Comparison of ENCODE assay signal across 27 cellular contexts in the genomic region with DNA sequence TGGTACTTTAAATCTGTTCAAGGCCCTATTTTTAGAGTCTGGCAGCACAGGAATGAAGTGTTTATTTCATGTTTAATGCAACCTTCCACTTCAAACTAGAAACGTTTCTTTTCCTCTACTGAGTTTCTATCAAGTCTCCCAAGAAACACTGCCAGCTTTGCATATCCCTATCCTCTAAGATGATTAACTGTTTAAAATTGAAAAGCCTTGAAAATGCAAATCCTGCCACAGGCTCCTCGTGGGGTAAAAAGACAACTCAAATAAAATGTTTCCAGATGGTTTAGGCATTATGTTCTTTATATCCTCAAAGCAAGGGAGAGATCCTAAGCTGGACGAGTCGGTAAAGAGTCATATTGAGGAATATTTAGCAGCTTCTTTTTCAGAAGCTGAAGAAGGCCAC.
DNase-seq lines count a peak whose midpoint lies in the region; TF ChIP-seq lines count a peak whose summit lies in the region.
"Had no signal": no experiment of that assay in that cellular context is flagged by ENCODE, and none has a peak within 500 bp of the region (broad histone marks: within the 10 kb centered on the region; RNA-seq: fewer than 3 reads in every experiment).

No MANE protein-coding gene starts in this region.

- no peaks in the 10 kb centered on the region for H3K36me3 Mint-ChIP-seq in nephron (ENCODE audit: low read depth)
- H3K36me3 Mint-ChIP-seq in Calu3 (ENCODE audit: insufficient read depth, unreplicated experiment), result no peaks in the 10 kb centered on the region
- H3K36me3 Mint-ChIP-seq: activated naive CD8-positive, alpha-beta T cell treated with anti-CD3 and anti-CD28 coated beads, Interleukin-2, amount 10 ng/mL, durations not matched to agents 7 days and 5 days; stimulated activated naive B cell treated with anti-CD40 and anti-IgM and Interleukin-4, amounts not matched to agents 10 μg/mL and 1 μg/mL and 100 μg/mL, for 72 hours had no signal

- H3K4me1 ChIP-seq in tibial artery, result peaks cover 0 to 33% (median 9%) of the 10 kb centered on the region in 4 donors
- H3K4me1 ChIP-seq: lower lobe of right lung, right lobe of liver, testis, vagina had no signal

- DNase-seq in NCI-H82 (lab: John Stamatoyannopoulos, UW), result peak; percentile 39
- DNase-seq in NCI-H82 treated with DMSO at 0.1 percent for 48 hours (lab: John Stamatoyannopoulos, UW; ENCODE audit: unreplicated experiment), result no peak
- peak; percentile 49 for DNase-seq in dedifferentiated amniotic fluid mesenchymal stem cell (ENCODE audit: extremely low spot score)
- DNase-seq in tibial artery, result no peak
- no peak for DNase-seq in NCI-H187 (lab: John Stamatoyannopoulos, UW)
- DNase-seq in Calu3, result no peak
- DNase-seq in HuH-7.5 (ENCODE audit: low spot score), result no peak
- DNase-seq: activated effector memory CD4-positive, alpha-beta T cell treated with anti-CD3 and anti-CD28 coated beads, Interleukin-2, amount 50 U/mL, for 16 hours; activated naive CD8-positive, alpha-beta T cell treated with anti-CD3 and anti-CD28 coated beads, Interleukin-2, amount 10 ng/mL, durations not matched to agents 7 days and 5 days; activated T-cell treated with anti-CD3 and anti-CD28 coated beads, Interleukin-2, amount 50 U/mL, for 1 hour; cerebellar nuclear complex; Karpas-422; lower lobe of right lung; NCI-H1436; NCI-H446; NCI-H774; right lobe of liver; RPMI8226; SK-N-SH; stimulated activated naive B cell treated with anti-CD40 and anti-IgM and Interleukin-4, amounts not matched to agents 10 μg/mL and 1 μg/mL and 100 μg/mL, for 72 hours; testis had no signal

- no peak overlapping the region for H3K4me3 ChIP-seq in tibial artery
- H3K4me3 ChIP-seq: lower lobe of right lung, right lobe of liver, testis, vagina had no signal

- H3K27ac Mint-ChIP-seq in nephron (peak overlapping the region in 2 of 3 experiments; percentile 16 to 26), Calu3 (ENCODE audit: unreplicated experiment) (no peak overlapping the region)
- H3K27ac Mint-ChIP-seq: activated naive CD8-positive, alpha-beta T cell treated with anti-CD3 and anti-CD28 coated beads, Interleukin-2, amount 10 ng/mL, durations not matched to agents 7 days and 5 days; progenitor cell of endocrine pancreas; stimulated activated naive B cell treated with anti-CD40 and anti-IgM and Interleukin-4, amounts not matched to agents 10 μg/mL and 1 μg/mL and 100 μg/mL, for 72 hours; T-helper 1 cell treated with Interleukin-12 subunit alpha and Interleukin-12 subunit beta and Interleukin-4 antibody, amounts not matched to agents 30 μg/mL and 1 μg/mL, for 36 hours had no signal

- peak overlapping the region; percentile 45 to 71 for H3K27ac ChIP-seq in tibial artery
- H3K27ac ChIP-seq: 22Rv1, lower lobe of right lung, right lobe of liver, testis, vagina had no signal

- H3K27me3 Mint-ChIP-seq in nephron (ENCODE audit: low read depth) (no peaks in the 10 kb centered on the region), Calu3 (ENCODE audit: unreplicated experiment) (no peaks in the 10 kb centered on the region)
- H3K27me3 Mint-ChIP-seq: activated naive CD8-positive, alpha-beta T cell treated with anti-CD3 and anti-CD28 coated beads, Interleukin-2, amount 10 ng/mL, durations not matched to agents 7 days and 5 days; progenitor cell of endocrine pancreas; stimulated activated naive B cell treated with anti-CD40 and anti-IgM and Interleukin-4, amounts not matched to agents 10 μg/mL and 1 μg/mL and 100 μg/mL, for 72 hours had no signal

- TF ChIP-seq CTCF in nephron (IDR thresholded peaks at IDR 0.05; ENCODE audit: unreplicated experiment in 3 of 3) (no peak), tibial artery (IDR thresholded peaks at IDR 0.05) (no peak), Calu3 (IDR thresholded peaks at IDR 0.05; ENCODE audit: unreplicated experiment) (no peak)

- no peaks in the 10 kb centered on the region for H3K27me3 ChIP-seq in tibial artery
- H3K27me3 ChIP-seq: right lobe of liver, testis, vagina had no signal

- CTCF ChIA-PET in Calu3 (lab: Charles Lee), result no interaction called here

- H3K36me3 ChIP-seq in tibial artery, result no peaks in the 10 kb centered on the region
- H3K36me3 ChIP-seq: lower lobe of right lung, right lobe of liver, vagina had no signal

- H3K4me1 Mint-ChIP-seq in nephron (peaks cover 13% of the 10 kb centered on the region), Calu3 (ENCODE audit: low read depth, unreplicated experiment) (no peaks in the 10 kb centered on the region)
- H3K4me1 Mint-ChIP-seq: activated naive CD8-positive, alpha-beta T cell treated with anti-CD3 and anti-CD28 coated beads, Interleukin-2, amount 10 ng/mL, durations not matched to agents 7 days and 5 days; stimulated activated naive B cell treated with anti-CD40 and anti-IgM and Interleukin-4, amounts not matched to agents 10 μg/mL and 1 μg/mL and 100 μg/mL, for 72 hours had no signal

- H3K9me3 Mint-ChIP-seq in nephron (no peaks in the 10 kb centered on the region), Calu3 (ENCODE audit: low read depth, unreplicated experiment) (no peaks in the 10 kb centered on the region)
- H3K9me3 Mint-ChIP-seq: activated naive CD8-positive, alpha-beta T cell treated with anti-CD3 and anti-CD28 coated beads, Interleukin-2, amount 10 ng/mL, durations not matched to agents 7 days and 5 days; neural crest cell; stimulated activated naive B cell treated with anti-CD40 and anti-IgM and Interleukin-4, amounts not matched to agents 10 μg/mL and 1 μg/mL and 100 μg/mL, for 72 hours; T-helper 1 cell treated with Interleukin-12 subunit alpha and Interleukin-12 subunit beta and Interleukin-4 antibody, amounts not matched to agents 30 μg/mL and 1 μg/mL, for 36 hours had no signal

- no peak overlapping the region for H3K4me3 Mint-ChIP-seq in nephron
- no peak overlapping the region for H3K4me3 Mint-ChIP-seq in Calu3 (ENCODE audit: low read depth, unreplicated experiment)
- H3K4me3 Mint-ChIP-seq: activated naive CD8-positive, alpha-beta T cell treated with anti-CD3 and anti-CD28 coated beads, Interleukin-2, amount 10 ng/mL, durations not matched to agents 7 days and 5 days; neural crest cell; stimulated activated naive B cell treated with anti-CD40 and anti-IgM and Interleukin-4, amounts not matched to agents 10 μg/mL and 1 μg/mL and 100 μg/mL, for 72 hours; T-helper 1 cell treated with Interleukin-12 subunit alpha and Interleukin-12 subunit beta and Interleukin-4 antibody, amounts not matched to agents 30 μg/mL and 1 μg/mL, for 36 hours had no signal

- intact Hi-C loops in tibial artery (cut with DNase I; ENCODE audit: low total_unique reads) (no loop called here), Calu3 (cut with micrococcal nuclease; ENCODE audit: unreplicated experiment) (no loop called here)

- no peaks in the 10 kb centered on the region for H3K9me3 ChIP-seq in tibial artery
- H3K9me3 ChIP-seq: lower lobe of right lung, right lobe of liver, SK-N-SH, testis, vagina had no signal

- BruUV-seq in Calu3 (replicated peaks; lab: Mats Ljungman, UMichigan), result no TSS peak

Comparison
In these comparisons a context has a peak if more than half of its experiments do, and no peak if none do; other contexts are left out.
1. DNase-seq: peak in NCI-H82 (single experiment) and dedifferentiated amniotic fluid mesenchymal stem cell (single experiment); none in NCI-H82 treated with DMSO at 0.1 percent for 48 hours (single experiment), tibial artery (0 of 2), NCI-H187 (0 of 2), Calu3 (single experiment) and HuH-7.5 (single experiment).